ENCODE assay signal across 1 cellular context in the genomic region with DNA sequence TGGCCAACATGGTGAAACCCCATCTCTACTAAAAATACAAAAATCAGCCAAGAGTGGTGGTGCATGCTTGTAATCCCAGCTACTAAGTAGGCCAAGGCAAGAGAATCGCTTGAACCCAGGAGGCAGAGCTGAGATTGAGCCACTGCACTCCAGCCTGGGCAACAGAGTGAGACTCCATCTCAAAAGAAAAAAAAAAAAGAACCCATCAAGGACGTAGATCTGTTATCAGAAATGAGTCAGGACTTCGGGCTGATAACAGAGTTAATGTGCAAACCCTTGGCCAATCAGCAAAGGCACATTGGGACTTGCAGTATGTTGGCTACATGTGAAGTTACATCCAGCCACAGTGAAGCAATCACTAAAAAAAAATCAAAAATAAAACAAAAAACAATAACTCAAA.
A peak's percentile ranks its signal among the peaks of the same experiment; 100 is the strongest.
TF ChIP-seq lines count a peak whose summit lies in the region.

No MANE protein-coding gene starts in this region.

TF ChIP-seq in K562, 482 proteins besides CTCF, POLR2A, EP300 and RAD21 (continued from another document):
- TF ChIP-seq, protein P1, sequence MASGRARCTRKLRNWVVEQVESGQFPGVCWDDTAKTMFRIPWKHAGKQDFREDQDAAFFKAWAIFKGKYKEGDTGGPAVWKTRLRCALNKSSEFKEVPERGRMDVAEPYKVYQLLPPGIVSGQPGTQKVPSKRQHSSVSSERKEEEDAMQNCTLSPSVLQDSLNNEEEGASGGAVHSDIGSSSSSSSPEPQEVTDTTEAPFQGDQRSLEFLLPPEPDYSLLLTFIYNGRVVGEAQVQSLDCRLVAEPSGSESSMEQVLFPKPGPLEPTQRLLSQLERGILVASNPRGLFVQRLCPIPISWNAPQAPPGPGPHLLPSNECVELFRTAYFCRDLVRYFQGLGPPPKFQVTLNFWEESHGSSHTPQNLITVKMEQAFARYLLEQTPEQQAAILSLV (tag; IDR thresholded peaks at IDR 0.05): no peak
- peak; percentile 90 for TF ChIP-seq ADNP (tag; IDR thresholded peaks at IDR 0.05)
- TF ChIP-seq, protein P2, sequence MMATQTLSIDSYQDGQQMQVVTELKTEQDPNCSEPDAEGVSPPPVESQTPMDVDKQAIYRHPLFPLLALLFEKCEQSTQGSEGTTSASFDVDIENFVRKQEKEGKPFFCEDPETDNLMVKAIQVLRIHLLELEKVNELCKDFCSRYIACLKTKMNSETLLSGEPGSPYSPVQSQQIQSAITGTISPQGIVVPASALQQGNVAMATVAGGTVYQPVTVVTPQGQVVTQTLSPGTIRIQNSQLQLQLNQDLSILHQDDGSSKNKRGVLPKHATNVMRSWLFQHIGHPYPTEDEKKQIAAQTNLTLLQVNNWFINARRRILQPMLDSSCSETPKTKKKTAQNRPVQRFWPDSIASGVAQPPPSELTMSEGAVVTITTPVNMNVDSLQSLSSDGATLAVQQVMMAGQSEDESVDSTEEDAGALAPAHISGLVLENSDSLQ (IDR thresholded peaks at IDR 0.05): no peak
- peak; percentile 14; the same call in 1 of the 2 replicates for TF ChIP-seq NFE2 (IDR thresholded peaks at IDR 0.05; ENCODE audit: low read depth)
- no peak for TF ChIP-seq ZNF695 (CRISPR knock-in tag; IDR thresholded peaks at IDR 0.05)
- TF ChIP-seq ZNF175 (CRISPR knock-in tag; IDR thresholded peaks at IDR 0.05; ENCODE audit: low read depth): no peak
- TF ChIP-seq CEBPB (tag; IDR thresholded peaks at IDR 0.05): peak; percentile 25; the same call in 1 of the 2 replicates
- TF ChIP-seq, protein P3, sequence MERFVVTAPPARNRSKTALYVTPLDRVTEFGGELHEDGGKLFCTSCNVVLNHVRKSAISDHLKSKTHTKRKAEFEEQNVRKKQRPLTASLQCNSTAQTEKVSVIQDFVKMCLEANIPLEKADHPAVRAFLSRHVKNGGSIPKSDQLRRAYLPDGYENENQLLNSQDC (CRISPR knock-in tag; IDR thresholded peaks at IDR 0.05): no peak
- no peak for TF ChIP-seq ZEB2 (IDR thresholded peaks at IDR 0.05)
- TF ChIP-seq SP2 (IDR thresholded peaks at IDR 0.05; ENCODE audit: extremely low read depth, low read depth, low read length, poor library complexity, severe bottlenecking): no peak
- TF ChIP-seq HSF4 (CRISPR knock-in tag; IDR thresholded peaks at IDR 0.05; ENCODE audit: borderline replicate concordance): no peak
- TF ChIP-seq SRSF9 (IDR thresholded peaks at IDR 0.05; ENCODE audit: borderline replicate concordance, low read depth, low read length): no peak
- TF ChIP-seq, protein P4, sequence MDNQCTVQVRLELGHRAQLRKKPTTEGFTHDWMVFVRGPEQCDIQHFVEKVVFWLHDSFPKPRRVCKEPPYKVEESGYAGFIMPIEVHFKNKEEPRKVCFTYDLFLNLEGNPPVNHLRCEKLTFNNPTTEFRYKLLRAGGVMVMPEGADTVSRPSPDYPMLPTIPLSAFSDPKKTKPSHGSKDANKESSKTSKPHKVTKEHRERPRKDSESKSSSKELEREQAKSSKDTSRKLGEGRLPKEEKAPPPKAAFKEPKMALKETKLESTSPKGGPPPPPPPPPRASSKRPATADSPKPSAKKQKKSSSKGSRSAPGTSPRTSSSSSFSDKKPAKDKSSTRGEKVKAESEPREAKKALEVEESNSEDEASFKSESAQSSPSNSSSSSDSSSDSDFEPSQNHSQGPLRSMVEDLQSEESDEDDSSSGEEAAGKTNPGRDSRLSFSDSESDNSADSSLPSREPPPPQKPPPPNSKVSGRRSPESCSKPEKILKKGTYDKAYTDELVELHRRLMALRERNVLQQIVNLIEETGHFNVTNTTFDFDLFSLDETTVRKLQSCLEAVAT (IDR thresholded peaks at IDR 0.05): no peak
- no peak for TF ChIP-seq HNRNPH1 (optimal IDR thresholded peaks at IDR 0.05; ENCODE audit: low read depth, low read length)
